1 cellular context compared by ENCODE assay signal in genomic region chr6:26156105-26156849, GRCh38.
TF ChIP-seq lines count a peak whose summit lies in the region.

No MANE protein-coding gene starts in this region.

TF ChIP-seq in HepG2, 621 proteins besides CTCF, POLR2A, EP300 and RAD21 (continued from another document and continues in another):
- TF ChIP-seq, protein P1, sequence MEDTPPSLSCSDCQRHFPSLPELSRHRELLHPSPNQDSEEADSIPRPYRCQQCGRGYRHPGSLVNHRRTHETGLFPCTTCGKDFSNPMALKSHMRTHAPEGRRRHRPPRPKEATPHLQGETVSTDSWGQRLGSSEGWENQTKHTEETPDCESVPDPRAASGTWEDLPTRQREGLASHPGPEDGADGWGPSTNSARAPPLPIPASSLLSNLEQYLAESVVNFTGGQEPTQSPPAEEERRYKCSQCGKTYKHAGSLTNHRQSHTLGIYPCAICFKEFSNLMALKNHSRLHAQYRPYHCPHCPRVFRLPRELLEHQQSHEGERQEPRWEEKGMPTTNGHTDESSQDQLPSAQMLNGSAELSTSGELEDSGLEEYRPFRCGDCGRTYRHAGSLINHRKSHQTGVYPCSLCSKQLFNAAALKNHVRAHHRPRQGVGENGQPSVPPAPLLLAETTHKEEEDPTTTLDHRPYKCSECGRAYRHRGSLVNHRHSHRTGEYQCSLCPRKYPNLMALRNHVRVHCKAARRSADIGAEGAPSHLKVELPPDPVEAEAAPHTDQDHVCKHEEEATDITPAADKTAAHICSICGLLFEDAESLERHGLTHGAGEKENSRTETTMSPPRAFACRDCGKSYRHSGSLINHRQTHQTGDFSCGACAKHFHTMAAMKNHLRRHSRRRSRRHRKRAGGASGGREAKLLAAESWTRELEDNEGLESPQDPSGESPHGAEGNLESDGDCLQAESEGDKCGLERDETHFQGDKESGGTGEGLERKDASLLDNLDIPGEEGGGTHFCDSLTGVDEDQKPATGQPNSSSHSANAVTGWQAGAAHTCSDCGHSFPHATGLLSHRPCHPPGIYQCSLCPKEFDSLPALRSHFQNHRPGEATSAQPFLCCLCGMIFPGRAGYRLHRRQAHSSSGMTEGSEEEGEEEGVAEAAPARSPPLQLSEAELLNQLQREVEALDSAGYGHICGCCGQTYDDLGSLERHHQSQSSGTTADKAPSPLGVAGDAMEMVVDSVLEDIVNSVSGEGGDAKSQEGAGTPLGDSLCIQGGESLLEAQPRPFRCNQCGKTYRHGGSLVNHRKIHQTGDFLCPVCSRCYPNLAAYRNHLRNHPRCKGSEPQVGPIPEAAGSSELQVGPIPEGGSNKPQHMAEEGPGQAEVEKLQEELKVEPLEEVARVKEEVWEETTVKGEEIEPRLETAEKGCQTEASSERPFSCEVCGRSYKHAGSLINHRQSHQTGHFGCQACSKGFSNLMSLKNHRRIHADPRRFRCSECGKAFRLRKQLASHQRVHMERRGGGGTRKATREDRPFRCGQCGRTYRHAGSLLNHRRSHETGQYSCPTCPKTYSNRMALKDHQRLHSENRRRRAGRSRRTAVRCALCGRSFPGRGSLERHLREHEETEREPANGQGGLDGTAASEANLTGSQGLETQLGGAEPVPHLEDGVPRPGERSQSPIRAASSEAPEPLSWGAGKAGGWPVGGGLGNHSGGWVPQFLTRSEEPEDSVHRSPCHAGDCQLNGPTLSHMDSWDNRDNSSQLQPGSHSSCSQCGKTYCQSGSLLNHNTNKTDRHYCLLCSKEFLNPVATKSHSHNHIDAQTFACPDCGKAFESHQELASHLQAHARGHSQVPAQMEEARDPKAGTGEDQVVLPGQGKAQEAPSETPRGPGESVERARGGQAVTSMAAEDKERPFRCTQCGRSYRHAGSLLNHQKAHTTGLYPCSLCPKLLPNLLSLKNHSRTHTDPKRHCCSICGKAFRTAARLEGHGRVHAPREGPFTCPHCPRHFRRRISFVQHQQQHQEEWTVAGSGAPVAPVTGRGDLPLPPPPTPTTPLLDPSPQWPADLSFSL (CRISPR knock-in tag; IDR thresholded peaks at IDR 0.05) = peak; percentile 70; the same call in 1 of the 2 replicates
- no peak for TF ChIP-seq SRF (IDR thresholded peaks at IDR 0.05; ENCODE audit: low read depth, low read length)
- TF ChIP-seq PBX2 (CRISPR knock-in tag; IDR thresholded peaks at IDR 0.05) = no peak
- peak; percentile 87; the same call in 1 of the 2 replicates for TF ChIP-seq ZNF83 (CRISPR knock-in tag; IDR thresholded peaks at IDR 0.05; ENCODE audit: borderline replicate concordance)
- no peak for TF ChIP-seq NCOR1 (IDR thresholded peaks at IDR 0.05; ENCODE audit: borderline replicate concordance, low read length)
- peak; percentile 95 for TF ChIP-seq BCL3 (CRISPR knock-in tag; IDR thresholded peaks at IDR 0.05)
- peak; percentile 91; the same call in 2 of the 3 replicates for TF ChIP-seq MXI1 (IDR thresholded peaks at IDR 0.05; ENCODE audit: borderline replicate concordance, low read depth, low read length)
- TF ChIP-seq, protein P2, sequence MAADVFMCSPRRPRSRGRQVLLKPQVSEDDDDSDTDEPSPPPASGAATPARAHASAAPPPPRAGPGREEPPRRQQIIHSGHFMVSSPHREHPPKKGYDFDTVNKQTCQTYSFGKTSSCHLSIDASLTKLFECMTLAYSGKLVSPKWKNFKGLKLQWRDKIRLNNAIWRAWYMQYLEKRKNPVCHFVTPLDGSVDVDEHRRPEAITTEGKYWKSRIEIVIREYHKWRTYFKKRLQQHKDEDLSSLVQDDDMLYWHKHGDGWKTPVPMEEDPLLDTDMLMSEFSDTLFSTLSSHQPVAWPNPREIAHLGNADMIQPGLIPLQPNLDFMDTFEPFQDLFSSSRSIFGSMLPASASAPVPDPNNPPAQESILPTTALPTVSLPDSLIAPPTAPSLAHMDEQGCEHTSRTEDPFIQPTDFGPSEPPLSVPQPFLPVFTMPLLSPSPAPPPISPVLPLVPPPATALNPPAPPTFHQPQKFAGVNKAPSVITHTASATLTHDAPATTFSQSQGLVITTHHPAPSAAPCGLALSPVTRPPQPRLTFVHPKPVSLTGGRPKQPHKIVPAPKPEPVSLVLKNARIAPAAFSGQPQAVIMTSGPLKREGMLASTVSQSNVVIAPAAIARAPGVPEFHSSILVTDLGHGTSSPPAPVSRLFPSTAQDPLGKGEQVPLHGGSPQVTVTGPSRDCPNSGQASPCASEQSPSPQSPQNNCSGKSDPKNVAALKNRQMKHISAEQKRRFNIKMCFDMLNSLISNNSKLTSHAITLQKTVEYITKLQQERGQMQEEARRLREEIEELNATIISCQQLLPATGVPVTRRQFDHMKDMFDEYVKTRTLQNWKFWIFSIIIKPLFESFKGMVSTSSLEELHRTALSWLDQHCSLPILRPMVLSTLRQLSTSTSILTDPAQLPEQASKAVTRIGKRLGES (CRISPR knock-in tag; IDR thresholded peaks at IDR 0.05; ENCODE audit: borderline replicate concordance) = peak; percentile 79; the same call in 1 of the 2 replicates
- TF ChIP-seq NR1H2 (CRISPR knock-in tag; IDR thresholded peaks at IDR 0.05; ENCODE audit: borderline replicate concordance, low read depth) = peak; percentile 95; the same call in 1 of the 2 replicates
- TF ChIP-seq ZNF775 (CRISPR knock-in tag; IDR thresholded peaks at IDR 0.05; ENCODE audit: borderline replicate concordance) = peak; percentile 75; the same call in 1 of the 2 replicates
- peak; percentile 93 for TF ChIP-seq ZNF543 (CRISPR knock-in tag; IDR thresholded peaks at IDR 0.05)
- TF ChIP-seq SP5 (CRISPR knock-in tag; IDR thresholded peaks at IDR 0.05; ENCODE audit: borderline replicate concordance, low read depth) = no peak
- no peak; the same call in 1 of the 2 replicates for TF ChIP-seq ZBTB20 (CRISPR knock-in tag; IDR thresholded peaks at IDR 0.05; ENCODE audit: borderline replicate concordance, low read depth)
- TF ChIP-seq ZC3H4 (CRISPR knock-in tag; IDR thresholded peaks at IDR 0.05; ENCODE audit: borderline replicate concordance) = peak; percentile 99
- TF ChIP-seq RFX1 (IDR thresholded peaks at IDR 0.05) = no peak
- peak; percentile 52; the same call in 1 of the 2 replicates for TF ChIP-seq ZNF318 (CRISPR knock-in tag; IDR thresholded peaks at IDR 0.05)
- TF ChIP-seq FOSL2 (CRISPR knock-in tag; IDR thresholded peaks at IDR 0.05) = peak; percentile 72
- TF ChIP-seq, protein P3, sequence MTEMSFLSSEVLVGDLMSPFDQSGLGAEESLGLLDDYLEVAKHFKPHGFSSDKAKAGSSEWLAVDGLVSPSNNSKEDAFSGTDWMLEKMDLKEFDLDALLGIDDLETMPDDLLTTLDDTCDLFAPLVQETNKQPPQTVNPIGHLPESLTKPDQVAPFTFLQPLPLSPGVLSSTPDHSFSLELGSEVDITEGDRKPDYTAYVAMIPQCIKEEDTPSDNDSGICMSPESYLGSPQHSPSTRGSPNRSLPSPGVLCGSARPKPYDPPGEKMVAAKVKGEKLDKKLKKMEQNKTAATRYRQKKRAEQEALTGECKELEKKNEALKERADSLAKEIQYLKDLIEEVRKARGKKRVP (CRISPR knock-in tag; IDR thresholded peaks at IDR 0.05) = peak in 1 of 2 experiments; percentile 79; a peak in 3 of 4 replicates
- TF ChIP-seq ZNF652 (CRISPR knock-in tag; IDR thresholded peaks at IDR 0.05; ENCODE audit: borderline replicate concordance, low read depth) = no peak; the same call in 1 of the 2 replicates
- peak; percentile 85 for TF ChIP-seq ELF3 (CRISPR knock-in tag; IDR thresholded peaks at IDR 0.05)
- no peak for TF ChIP-seq PHF5A (CRISPR knock-in tag; IDR thresholded peaks at IDR 0.05; ENCODE audit: low read depth, unreplicated experiment)
- 0 out of 2 replicates have a peak, but pooled peaks have one; percentile 23 for TF ChIP-seq AHR (CRISPR knock-in tag; IDR thresholded peaks at IDR 0.05)
- 0 out of 2 replicates have a peak, but pooled peaks have one; percentile 51 for TF ChIP-seq ZFP62 (CRISPR knock-in tag; IDR thresholded peaks at IDR 0.05)
